ENCODE assay signal across 9 cellular contexts in genomic region chr19:13013649-13014048, GRCh38. TPM values are rescaled to one million over a fixed set of nuclear protein-coding genes. Genes with fewer than 3 reads are reported as not detected.
DNase-seq lines count a peak whose midpoint lies in the region; ATAC-seq and TF ChIP-seq lines count a peak whose summit lies in the region.
"Had no signal": no experiment of that assay in that cellular context is flagged by ENCODE, and none has a peak within 500 bp of the region (broad histone marks: within the 10 kb centered on the region; RNA-seq: fewer than 3 reads in every experiment).

No MANE protein-coding gene starts in this region.

- peaks cover 18 to 25% of the 10 kb centered on the region in 2 donors for H3K4me1 Mint-ChIP-seq in natural killer cell

- peak overlapping the region; percentile 68 to 89 for H3K27ac Mint-ChIP-seq in natural killer cell

- H3K27me3 ChIP-seq in AG04450 (ENCODE audit: control insufficient read depth, insufficient read depth, low read length) (no peaks in the 10 kb centered on the region), SJCRH30 (no peaks in the 10 kb centered on the region)
- H3K27me3 ChIP-seq: pancreas had no signal

- H3K9me3 Mint-ChIP-seq in natural killer cell = no peaks in the 10 kb centered on the region

- CTCF ChIA-PET in AG04450 (lab: Charles Lee) = interaction anchor here (1.3 to 3.4 kb wide), 2 partner anchors 20 to 48 kb away, joined by 5 to 32 read pairs; no protein-coding TSS in a partner anchor

- DNase-seq in AG04450 (ENCODE audit: low read depth, low spot score) = no peak
- no peak for DNase-seq in LNCaP clone FGC (ENCODE audit: low read depth)
- no peak for DNase-seq in natural killer cell
- no peak for DNase-seq in cerebellar cortex (ENCODE audit: low spot score)
- DNase-seq in NOMO-1 (lab: John Stamatoyannopoulos, UW; ENCODE audit: unreplicated experiment in 2 of 2) = no peak
- no peak for DNase-seq in NK-92 (lab: John Stamatoyannopoulos, UW; ENCODE audit: unreplicated experiment)
- DNase-seq in SJCRH30 = no peak

- POLR2A ChIA-PET in AG04450 (lab: Yijun Ruan, JAX) = interaction anchor here (0.5 to 1.2 kb wide), 6 partner anchors 8 to 47 kb away, joined by 3 to 7 read pairs (median 4); partner anchors contain the start of gene NFIX

- peaks cover 21% of the 10 kb centered on the region; the same call in 1 of the 2 replicates for H3K9me3 ChIP-seq in AG04450 (ENCODE audit: control insufficient read depth, insufficient read depth, low read length)
- H3K9me3 ChIP-seq in SJCRH30 (replicated peaks) = no peaks in the 10 kb centered on the region
- H3K9me3 ChIP-seq: pancreas had no signal

- H3K36me3 Mint-ChIP-seq in natural killer cell = no peaks in the 10 kb centered on the region

- H3K4me1 ChIP-seq in SJCRH30 = peaks cover 16% of the 10 kb centered on the region
- H3K4me1 ChIP-seq: pancreas had no signal

- H3K4me3 Mint-ChIP-seq in natural killer cell = peak overlapping the region; percentile 93

- TF ChIP-seq CTCF in AG04450 (IDR thresholded peaks at IDR 0.05; ENCODE audit: low read depth, low read length) = no peak
- no peak for TF ChIP-seq CTCF in LNCaP clone FGC (IDR thresholded peaks at IDR 0.05; ENCODE audit: control insufficient read depth, extremely low read depth, insufficient read depth)
- no peak for TF ChIP-seq CTCF in natural killer cell (IDR thresholded peaks at IDR 0.05)

- H3K4me3 ChIP-seq in AG04450 (ENCODE audit: low read depth, low read length) (no peak overlapping the region), LNCaP clone FGC (ENCODE audit: low read depth, low read length) (peak overlapping the region; percentile 49), SJCRH30 (no peak overlapping the region)
- H3K4me3 ChIP-seq: pancreas had no signal

- ATAC-seq in natural killer cell = peak in 2 of 3 donors; percentile 16 to 30

- H3K36me3 ChIP-seq in SJCRH30 = no peaks in the 10 kb centered on the region
- H3K36me3 ChIP-seq: pancreas had no signal

- H3K27ac ChIP-seq in AG04450 (ENCODE audit: low read depth, low read length) (peak overlapping the region; percentile 93), cingulate gyrus (ENCODE audit: low read depth, low read length) (peak overlapping the region; percentile 93), SJCRH30 (no peak overlapping the region)

- H3K27me3 Mint-ChIP-seq in natural killer cell (ENCODE audit: low read depth in 2 of 2) = peaks cover 54 to 77% of the 10 kb centered on the region in 2 donors

- intact Hi-C loops in natural killer cell (cut with micrococcal nuclease) = loop anchor here (2.0 kb wide), 1 partner anchor 29 kb away; no protein-coding TSS in a partner anchor

RNA-seq across cellular contexts. Expression of gene NFIX, which starts 18.4 kb away (rescaled TPM):
- 15.1 and 22.3 TPM in 2 replicates for polyA plus RNA-seq in AG04450 (2011; rRNA removed)
- 32.8 and 33.9 TPM in 2 replicates for polyA minus RNA-seq in AG04450 (2011; rRNA and poly(A)+ RNA removed)
- total RNA-seq in natural killer cell = 1 to 10 TPM in 2 of 3 donors, under 1 TPM in 1; 0.61 to 2.1 (median 1.3) TPM
- total RNA-seq in SJCRH30 (2014; rRNA removed; shearing (Covaris generic)) = 20.2 and 22.4 TPM in 2 replicates

RNA-seq across cellular contexts. Expression of gene DAND5, which starts 44.3 kb away (rescaled TPM):
- not detected in 2 replicates for polyA plus RNA-seq in AG04450 (2011; rRNA removed)
- polyA minus RNA-seq in AG04450 (2011; rRNA and poly(A)+ RNA removed) = not detected in 2 replicates
- not detected for total RNA-seq in natural killer cell
- total RNA-seq in SJCRH30 (2014; rRNA removed; shearing (Covaris generic)) = not detected in 2 replicates

RNA-seq across cellular contexts. Expression of gene GADD45GIP1, which starts 56.6 kb away (rescaled TPM):
- 31.6 and 35.1 TPM in 2 replicates for polyA plus RNA-seq in AG04450 (2011; rRNA removed)
- polyA minus RNA-seq in AG04450 (2011; rRNA and poly(A)+ RNA removed) = 8.0 and 9.4 TPM in 2 replicates
- 1 to 10 TPM; 5.3 to 7.1 (median 5.7) TPM for total RNA-seq in natural killer cell
- total RNA-seq in SJCRH30 (2014; rRNA removed; shearing (Covaris generic)) = 59.9 and 71.5 TPM in 2 replicates
